Comparison of ENCODE assay signal across 16 cellular contexts in genomic region chr4:91636083-91636482, GRCh38.
DNase-seq lines count a peak whose midpoint lies in the region; FAIRE-seq and TF ChIP-seq lines count a peak whose summit lies in the region.
"Had no signal": no experiment of that assay in that cellular context is flagged by ENCODE, and none has a peak within 500 bp of the region (broad histone marks: within the 10 kb centered on the region; RNA-seq: fewer than 3 reads in every experiment).

No MANE protein-coding gene starts in this region.

- no peaks in the 10 kb centered on the region for H3F3A ChIP-seq in neural progenitor cell (ENCODE audit: low read depth)

- no peak overlapping the region for H3K27ac Mint-ChIP-seq in endodermal cell
- no peak overlapping the region for H3K27ac Mint-ChIP-seq in neural progenitor cell
- H3K27ac Mint-ChIP-seq: CD4-positive, alpha-beta memory T cell; H9 had no signal

- H3K9ac ChIP-seq in endodermal cell (ENCODE audit: extremely low read depth, low read length, poor library complexity, severe bottlenecking) (no peak overlapping the region), neural progenitor cell (no peak overlapping the region)

- H3K27me3 Mint-ChIP-seq in endodermal cell (ENCODE audit: insufficient read depth) (no peaks in the 10 kb centered on the region), neural progenitor cell (ENCODE audit: insufficient read depth, low read depth) (no peaks in the 10 kb centered on the region)
- H3K27me3 Mint-ChIP-seq: CD4-positive, alpha-beta memory T cell had no signal

- FAIRE-seq in RCC 7860 (lab: Jason Lieb, UNC): no peak
- FAIRE-seq: GM12891, GM18507 had no signal

- no peaks in the 10 kb centered on the region for H3K36me3 Mint-ChIP-seq in endodermal cell (ENCODE audit: low read depth)
- H3K36me3 Mint-ChIP-seq in neural progenitor cell: no peaks in the 10 kb centered on the region
- H3K36me3 Mint-ChIP-seq: CD4-positive, alpha-beta memory T cell had no signal

- no peak overlapping the region for H3K4me2 ChIP-seq in neural progenitor cell

- no peaks in the 10 kb centered on the region for H3K79me2 ChIP-seq in neural progenitor cell (ENCODE audit: low read depth)

- H3K27me3 ChIP-seq in endodermal cell (ENCODE audit: control insufficient read depth, insufficient read depth, low read length, poor library complexity, severe bottlenecking) (no peaks in the 10 kb centered on the region), neural progenitor cell (no peaks in the 10 kb centered on the region)

- peak; percentile 41 for TF ChIP-seq CTCF in endodermal cell (conservative IDR thresholded peaks at IDR 0.05)
- no peak for TF ChIP-seq CTCF in neural progenitor cell (IDR thresholded peaks at IDR 0.05)

- H4K20me1 ChIP-seq in neural progenitor cell (ENCODE audit: low read depth): no peaks in the 10 kb centered on the region

- H3K4me3 Mint-ChIP-seq in endodermal cell (no peak overlapping the region), neural progenitor cell (no peak overlapping the region)
- H3K4me3 Mint-ChIP-seq: CD4-positive, alpha-beta memory T cell; H9 had no signal

- H3K27ac ChIP-seq in endodermal cell (ENCODE audit: low read depth, low read length): no peak overlapping the region
- H3K27ac ChIP-seq in neural progenitor cell: no peak overlapping the region

- H3K4me1 ChIP-seq in endodermal cell (ENCODE audit: control insufficient read depth, insufficient read depth, low read length) (no peaks in the 10 kb centered on the region), neural progenitor cell (no peaks in the 10 kb centered on the region)

- H3K9me3 ChIP-seq in endodermal cell (ENCODE audit: control insufficient read depth, low read length): peaks cover 7% of the 10 kb centered on the region
- H3K9me3 ChIP-seq in neural progenitor cell (ENCODE audit: low read depth): no peaks in the 10 kb centered on the region

- WGBS in endodermal cell (ENCODE audit: insufficient coverage in 1 of 2, insufficient read length in 1 of 2), 2 experiments: 78 to 93% methylated on average over 3 to 4 of the region's 4 CpGs

- H3K9me3 Mint-ChIP-seq in endodermal cell (no peaks in the 10 kb centered on the region), neural progenitor cell (no peaks in the 10 kb centered on the region)

- H3K4me3 ChIP-seq in endodermal cell (ENCODE audit: low read length): no peak overlapping the region
- H3K4me3 ChIP-seq in neural progenitor cell: no peak overlapping the region

- peak; percentile 0 for DNase-seq in RCC 7860 (ENCODE audit: low spot score)
- DNase-seq in endodermal cell: no peak
- no peak for DNase-seq in neural progenitor cell (ENCODE audit: low spot score)
- DNase-seq in putamen (ENCODE audit: low spot score): no peak
- no peak for DNase-seq in NCI-H2196 (lab: John Stamatoyannopoulos, UW; ENCODE audit: unreplicated experiment)
- no peak for DNase-seq in T-helper 1 cell
- DNase-seq: C1 segment of cervical spinal cord; Calu3; CD4-positive, alpha-beta memory T cell; COR-L47; DMS53; DMS79 treated with DMSO at 0.1 percent for 48 hours; GF-D8; H9 had no signal

- peaks cover 13% of the 10 kb centered on the region for H3K4me1 Mint-ChIP-seq in endodermal cell
- H3K4me1 Mint-ChIP-seq in neural progenitor cell: no peaks in the 10 kb centered on the region
- H3K4me1 Mint-ChIP-seq: CD4-positive, alpha-beta memory T cell had no signal

- no peaks in the 10 kb centered on the region for H3K36me3 ChIP-seq in endodermal cell (ENCODE audit: control insufficient read depth, insufficient read depth, low read length)
- no peaks in the 10 kb centered on the region for H3K36me3 ChIP-seq in neural progenitor cell

- H2AFZ ChIP-seq in neural progenitor cell (replicated peaks): peak overlapping the region; percentile 61
